In genomic region chr4:167622481-167623240, GRCh38 we compare ENCODE assay signal across 8 cellular contexts.
DNase-seq lines count a peak whose midpoint lies in the region; ATAC-seq, FAIRE-seq and TF ChIP-seq lines count a peak whose summit lies in the region.

No MANE protein-coding gene starts in this region.

- H3K4me1 ChIP-seq in NT2/D1 (ENCODE audit: insufficient read depth, insufficient read length) (no peaks in the 10 kb centered on the region), K562 (replicated peaks in 1 of 2; ENCODE audit: control insufficient read depth in 2 of 2, insufficient read depth in 2 of 2, low read length in 2 of 2) (no peaks in the 10 kb centered on the region)

- H4K20me1 ChIP-seq in K562 (replicated peaks; ENCODE audit: control insufficient read depth, insufficient read depth, low read length), result no peaks in the 10 kb centered on the region

- TF ChIP-seq EP300 in K562 (IDR thresholded peaks at IDR 0.05; ENCODE audit: low read length), result no peak

- no peak overlapping the region for H3K4me3 ChIP-seq in NT2/D1 (ENCODE audit: insufficient read length, low read depth)
- no peak overlapping the region for H3K4me3 ChIP-seq in K562

- no peak overlapping the region for H3K27ac ChIP-seq in K562 (ENCODE audit: extremely low read depth, low read depth, low read length)

- H3K9ac ChIP-seq in NT2/D1 (ENCODE audit: insufficient read length, low read depth) (no peak overlapping the region), K562 (ENCODE audit: insufficient read depth in 1 of 2, low read depth in 2 of 2, low read length in 2 of 2) (no peak overlapping the region)

- peak; percentile 19 for DNase-seq in EH (ENCODE audit: low read depth)
- DNase-seq in NT2/D1 (ENCODE audit: low read depth, low spot score), result peak; percentile 22
- DNase-seq in K562 (ENCODE audit: extremely low read depth in 1 of 4, low spot score in 3 of 4), result peak; percentile 17 to 50 (median 29)
- peak; percentile 79 for DNase-seq in iPS-NIHi11 (ENCODE audit: low spot score)
- DNase-seq in stimulated activated CD4-positive, alpha-beta T cell treated with anti-CD3 and anti-CD28 coated beads, Interleukin-2, amount 100 ng/mL, for 48 hours, result peak; percentile 29 to 30
- no peak for DNase-seq in activated gamma-delta T cell treated with Interleukin-2 at 50 U/mL for 16 hours

- peak in 1 of 2 experiments; percentile 15; a peak in 2 of 4 replicates for TF ChIP-seq RAD21 in K562 (CRISPR knock-in tag; conservative IDR thresholded peaks at IDR 0.05 in 1 of 2, IDR thresholded peaks at IDR 0.05 in 1 of 2)

- H3K4me2 ChIP-seq in K562 (ENCODE audit: insufficient read depth, low read length), result no peak overlapping the region

- intact Hi-C loops in K562 (cut with micrococcal nuclease), result loop anchor here (5.0 to 10.0 kb wide), 2 partner anchors 452 to 1455 kb away; no protein-coding TSS in a partner anchor

- CTCF ChIA-PET in K562 (lab: Yijun Ruan, JAX; ENCODE audit: low intra/inter-chr PET ratio), result no interaction called here

- H3K27me3 ChIP-seq in NT2/D1 (ENCODE audit: insufficient read depth, insufficient read length), result no peaks in the 10 kb centered on the region
- H3K27me3 ChIP-seq in K562 (ENCODE audit: control insufficient read depth in 2 of 2, insufficient read depth in 2 of 2, low read length in 2 of 2), result no peaks in the 10 kb centered on the region

- no peak for TF ChIP-seq POLR2A in K562 (conservative IDR thresholded peaks at IDR 0.05)

- BruUV-seq in K562 (replicated peaks; lab: Mats Ljungman, UMichigan), result no TSS peak

- TF ChIP-seq CTCF in K562 (IDR thresholded peaks at IDR 0.05 in 2 of 3, conservative IDR thresholded peaks at IDR 0.05 in 1 of 3; ENCODE audit: insufficient read depth in 2 of 3, low read depth in 1 of 3, low read length in 3 of 3), result peak; percentile 36 to 58 (median 41)

- FAIRE-seq in K562 (lab: Jason Lieb, UNC), result no peak

- ATAC-seq in GM19324 (IDR thresholded peaks at IDR 0.05; ENCODE audit: low FRiP score, unreplicated experiment) (peak; percentile 91), HG03103 (IDR thresholded peaks at IDR 0.05; ENCODE audit: low read depth, unreplicated experiment) (peak; percentile 98), K562 (0 out of 3 replicates have a peak, but pooled peaks have one; percentile 45)

- H2AFZ ChIP-seq in K562 (ENCODE audit: low read depth, low read length), result no peak overlapping the region

- H3K79me2 ChIP-seq in K562 (ENCODE audit: control insufficient read depth, insufficient read depth, low read length), result no peaks in the 10 kb centered on the region

- 7% methylated on average over 9 of the region's 10 CpGs for WGBS in K562 (ENCODE audit: insufficient coverage, low coverage, missing lambda C conversion rate)

- in situ Hi-C loops in K562 (cut with MboI), result no loop called here

- H3K9me1 ChIP-seq in K562 (ENCODE audit: control insufficient read depth, insufficient read depth, low read length), result no peaks in the 10 kb centered on the region

- no peaks in the 10 kb centered on the region for H3K9me3 ChIP-seq in NT2/D1 (ENCODE audit: insufficient read depth, low read length)
- H3K9me3 ChIP-seq in K562 (replicated peaks; ENCODE audit: control insufficient read depth, insufficient read depth, low read depth, low read length), result no peaks in the 10 kb centered on the region; the same call in 1 of the 2 replicates

- H3K36me3 ChIP-seq in NT2/D1 (ENCODE audit: insufficient read depth, insufficient read length, low read length) (no peaks in the 10 kb centered on the region), K562 (ENCODE audit: control insufficient read depth, insufficient read depth, low read length) (no peaks in the 10 kb centered on the region)

- POLR2A ChIA-PET in K562 (lab: Yijun Ruan, JAX), result interaction anchor here (0.7 kb wide), 1 partner anchor 104 kb away, joined by 4 read pairs; no protein-coding TSS in a partner anchor

TF ChIP-seq in K562, 482 proteins besides CTCF, POLR2A, EP300 and RAD21:
- no peak for TF ChIP-seq ZNF717 (CRISPR knock-in tag; IDR thresholded peaks at IDR 0.05)
- TF ChIP-seq ZNF3 (CRISPR knock-in tag; IDR thresholded peaks at IDR 0.05), result no peak
- TF ChIP-seq ZNF282 (CRISPR knock-in tag; IDR thresholded peaks at IDR 0.05), result no peak
- TF ChIP-seq FOXP4 (CRISPR knock-in tag; IDR thresholded peaks at IDR 0.05; ENCODE audit: borderline replicate concordance), result no peak
- TF ChIP-seq BCL6 (CRISPR knock-in tag; IDR thresholded peaks at IDR 0.05), result no peak
- TF ChIP-seq PRPF4 (IDR thresholded peaks at IDR 0.05; ENCODE audit: insufficient read depth, low read depth, low read length, poor library complexity, severe bottlenecking), result no peak
- no peak for TF ChIP-seq FOXA1 (IDR thresholded peaks at IDR 0.05; ENCODE audit: borderline replicate concordance)
- TF ChIP-seq NFE2 (IDR thresholded peaks at IDR 0.05; ENCODE audit: low read depth), result no peak
- TF ChIP-seq SMARCA5 (IDR thresholded peaks at IDR 0.05), result no peak
- TF ChIP-seq, protein P1, sequence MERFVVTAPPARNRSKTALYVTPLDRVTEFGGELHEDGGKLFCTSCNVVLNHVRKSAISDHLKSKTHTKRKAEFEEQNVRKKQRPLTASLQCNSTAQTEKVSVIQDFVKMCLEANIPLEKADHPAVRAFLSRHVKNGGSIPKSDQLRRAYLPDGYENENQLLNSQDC (CRISPR knock-in tag; IDR thresholded peaks at IDR 0.05), result no peak
- TF ChIP-seq KAT8 (IDR thresholded peaks at IDR 0.05; ENCODE audit: low read depth), result no peak

Comparison
In these comparisons a context has a peak if more than half of its experiments do, and no peak if none do; other contexts are left out.
1. ATAC-seq: peak in every context shown above with its lines; median percentile 98 in HG03103; 91 in GM19324; 45 in K562.